Comparison of ENCODE assay signal across 8 cellular contexts in the genomic region with DNA sequence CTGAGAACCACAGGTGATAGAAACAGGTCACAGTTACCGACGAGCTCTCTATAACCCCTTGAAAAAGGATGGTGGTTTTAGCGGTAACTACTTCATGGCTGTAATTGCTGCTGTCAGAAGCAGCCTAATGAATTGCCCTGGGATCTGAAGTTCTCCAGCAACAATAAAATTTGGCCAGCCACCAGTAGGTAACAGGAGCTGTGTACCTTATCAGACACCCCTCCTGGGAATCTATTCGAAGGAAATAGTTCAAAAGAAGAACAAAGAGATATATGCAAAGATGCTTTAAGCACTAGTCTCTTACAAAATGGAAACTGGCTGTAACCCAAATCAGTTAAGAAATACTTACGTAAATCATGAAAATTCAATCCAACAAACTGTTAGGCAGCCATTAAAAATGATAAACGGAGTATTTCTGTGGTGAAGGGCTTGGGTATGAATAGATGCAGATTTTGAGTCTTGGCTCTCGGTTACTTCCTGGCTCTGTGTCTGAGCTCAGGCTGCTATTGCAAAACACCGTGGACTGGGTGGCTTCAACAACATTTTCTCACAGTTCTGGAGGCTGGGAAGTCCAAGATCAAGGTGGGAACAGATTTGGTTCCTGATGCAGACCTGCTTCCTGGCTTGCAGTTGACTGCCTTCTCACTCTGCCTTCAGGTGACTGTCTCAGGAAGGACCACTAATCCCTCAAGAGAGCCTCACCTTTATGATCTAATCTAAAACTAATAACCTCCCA. TPM values are rescaled to one million over a fixed set of nuclear protein-coding genes. Genes with fewer than 3 reads are reported as not detected.
A peak's percentile ranks its signal among the peaks of the same experiment; 100 is the strongest.
DNase-seq lines count a peak whose midpoint lies in the region; ATAC-seq and TF ChIP-seq lines count a peak whose summit lies in the region.

No MANE protein-coding gene starts in this region.

- H3K27me3 Mint-ChIP-seq in activated T-cell treated with anti-CD3 and anti-CD28 coated beads, Interleukin-2, amount 50 U/mL, for 24 hours: no peaks in the 10 kb centered on the region

- H3K4me3 ChIP-seq in AG04450 (ENCODE audit: low read depth, low read length): peak overlapping the region; percentile 72
- peak overlapping the region; percentile 68 for H3K4me3 ChIP-seq in hepatocyte
- H3K4me3 ChIP-seq in thoracic aorta: peak overlapping the region; percentile 93

- H3K27me3 ChIP-seq in AG04450 (ENCODE audit: control insufficient read depth, insufficient read depth, low read length) (no peaks in the 10 kb centered on the region), hepatocyte (no peaks in the 10 kb centered on the region), thoracic aorta (replicated peaks; ENCODE audit: insufficient read depth) (no peaks in the 10 kb centered on the region)

- H2AFZ ChIP-seq in hepatocyte: no peak overlapping the region

- H3K4me3 Mint-ChIP-seq in activated T-cell treated with anti-CD3 and anti-CD28 coated beads, Interleukin-2, amount 50 U/mL, for 24 hours: peak overlapping the region; percentile 90

- H3K9me3 ChIP-seq in AG04450 (ENCODE audit: control insufficient read depth, insufficient read depth, low read length): no peaks in the 10 kb centered on the region
- no peaks in the 10 kb centered on the region for H3K9me3 ChIP-seq in hepatocyte (ENCODE audit: low read depth)
- H3K9me3 ChIP-seq in thoracic aorta: no peaks in the 10 kb centered on the region

- H3K36me3 ChIP-seq in hepatocyte (replicated peaks; ENCODE audit: insufficient read depth, low read depth) (no peaks in the 10 kb centered on the region), thoracic aorta (no peaks in the 10 kb centered on the region)

- H3K36me3 Mint-ChIP-seq in activated T-cell treated with anti-CD3 and anti-CD28 coated beads, Interleukin-2, amount 50 U/mL, for 24 hours (ENCODE audit: low read depth): peaks cover 5% of the 10 kb centered on the region

- H4K20me1 ChIP-seq in hepatocyte (ENCODE audit: insufficient read depth, poor library complexity, severe bottlenecking): no peaks in the 10 kb centered on the region

- H3K9me3 Mint-ChIP-seq in activated T-cell treated with anti-CD3 and anti-CD28 coated beads, Interleukin-2, amount 50 U/mL, for 24 hours: peaks cover 5% of the 10 kb centered on the region

- peak; percentile 39 for DNase-seq in AG04450 (ENCODE audit: low read depth, low spot score)
- DNase-seq in HEK293T (ENCODE audit: extremely low spot score): no peak
- no peak for DNase-seq in activated T-cell treated with anti-CD3 and anti-CD28 coated beads, Interleukin-2, amount 50 U/mL, for 24 hours
- DNase-seq in hepatocyte (ENCODE audit: low spot score): peak; percentile 38
- DNase-seq in thoracic aorta (ENCODE audit: low spot score): no peak
- no peak for DNase-seq in anterior cingulate cortex (lab: John Stamatoyannopoulos, UW)

- H3K4me1 ChIP-seq in hepatocyte (ENCODE audit: insufficient read depth) (peaks cover 18% of the 10 kb centered on the region), thoracic aorta (ENCODE audit: control insufficient read depth in 1 of 2, low read depth in 2 of 2) (peaks cover 3 to 24% of the 10 kb centered on the region in 2 donors)

- ATAC-seq in thoracic aorta (ENCODE audit: insufficient number of reproducible peaks, low FRiP score, low read depth): no peak
- no peak for ATAC-seq in HG03039 (IDR thresholded peaks at IDR 0.05; ENCODE audit: unreplicated experiment)
- no peak for ATAC-seq in HG02763 (IDR thresholded peaks at IDR 0.05; ENCODE audit: unreplicated experiment)

- peaks cover 51% of the 10 kb centered on the region for H3K4me1 Mint-ChIP-seq in activated T-cell treated with anti-CD3 and anti-CD28 coated beads, Interleukin-2, amount 50 U/mL, for 24 hours (ENCODE audit: low read depth)

- H3K4me2 ChIP-seq in hepatocyte: peak overlapping the region; percentile 89

- H3K27ac Mint-ChIP-seq in activated T-cell treated with anti-CD3 and anti-CD28 coated beads, Interleukin-2, amount 50 U/mL, for 24 hours: peak overlapping the region; percentile 94

- TF ChIP-seq CTCF in AG04450 (IDR thresholded peaks at IDR 0.05; ENCODE audit: low read depth, low read length) (no peak), hepatocyte (IDR thresholded peaks at IDR 0.05; ENCODE audit: poor library complexity) (no peak), thoracic aorta (IDR thresholded peaks at IDR 0.05) (no peak)

- WGBS in hepatocyte (ENCODE audit: low lambda C conversion rate, missing lambda C conversion rate): 56% methylated on average over 8 of the region's 8 CpGs

- H3K9me2 ChIP-seq in hepatocyte (replicated peaks; ENCODE audit: insufficient read depth): no peaks in the 10 kb centered on the region

- CTCF ChIA-PET in AG04450 (lab: Charles Lee): interaction anchor here (0.6 to 1.2 kb wide), 4 partner anchors 108 to 898 kb away, joined by 3 read pairs; no protein-coding TSS in a partner anchor
- CTCF ChIA-PET in HEK293T (lab: Yijun Ruan, JAX): no interaction called here

- peaks cover 40% of the 10 kb centered on the region for H3K79me2 ChIP-seq in hepatocyte

- H3K27ac ChIP-seq in AG04450 (ENCODE audit: low read depth, low read length) (no peak overlapping the region), hepatocyte (peak overlapping the region; percentile 98), thoracic aorta (peak overlapping the region in 1 of 2 donors; percentile 92)

- POLR2A ChIA-PET in AG04450 (lab: Yijun Ruan, JAX) (interaction anchor here (0.6 to 0.8 kb wide), 2 partner anchors 214 to 1698 kb away, joined by 3 read pairs; no protein-coding TSS in a partner anchor), HEK293T (lab: Yijun Ruan, JAX) (no interaction called here)

TF ChIP-seq in HEK293T, 16 proteins besides CTCF, POLR2A, EP300 and RAD21:
- TF ChIP-seq ARNT (IDR thresholded peaks at IDR 0.05) (no peak), LEF1 (IDR thresholded peaks at IDR 0.05; ENCODE audit: borderline replicate concordance) (no peak), ZNF384 (IDR thresholded peaks at IDR 0.05) (no peak), ELF4 (IDR thresholded peaks at IDR 0.05) (no peak), FOXK2 (IDR thresholded peaks at IDR 0.05) (no peak), SP1 (IDR thresholded peaks at IDR 0.05) (no peak), SUZ12 (IDR thresholded peaks at IDR 0.05) (no peak)
- TF ChIP-seq, protein P1, sequence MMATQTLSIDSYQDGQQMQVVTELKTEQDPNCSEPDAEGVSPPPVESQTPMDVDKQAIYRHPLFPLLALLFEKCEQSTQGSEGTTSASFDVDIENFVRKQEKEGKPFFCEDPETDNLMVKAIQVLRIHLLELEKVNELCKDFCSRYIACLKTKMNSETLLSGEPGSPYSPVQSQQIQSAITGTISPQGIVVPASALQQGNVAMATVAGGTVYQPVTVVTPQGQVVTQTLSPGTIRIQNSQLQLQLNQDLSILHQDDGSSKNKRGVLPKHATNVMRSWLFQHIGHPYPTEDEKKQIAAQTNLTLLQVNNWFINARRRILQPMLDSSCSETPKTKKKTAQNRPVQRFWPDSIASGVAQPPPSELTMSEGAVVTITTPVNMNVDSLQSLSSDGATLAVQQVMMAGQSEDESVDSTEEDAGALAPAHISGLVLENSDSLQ (IDR thresholded peaks at IDR 0.05): peak; percentile 47

RNA-seq across cellular contexts. Expression of a gene that starts 1.6 kb away (rescaled TPM):
- 56.5 and 63.0 TPM in 2 replicates for polyA plus RNA-seq in AG04450 (2011; rRNA removed)
- 20.8 and 23.7 TPM in 2 replicates for polyA minus RNA-seq in AG04450 (2011; rRNA and poly(A)+ RNA removed)
- total RNA-seq in hepatocyte: 23.6 and 26.4 TPM in 2 replicates
- polyA plus RNA-seq in hepatocyte: 83.5 and 90.2 TPM in 2 replicates
- 10 to 100 TPM; 21.3 to 39.5 TPM for total RNA-seq in thoracic aorta

Comparison
In these comparisons a context has a peak if more than half of its experiments do, and no peak if none do; other contexts are left out.
1. DNase-seq: peak in AG04450 (single experiment) and hepatocyte (single experiment); none in HEK293T (single experiment), activated T-cell treated with anti-CD3 and anti-CD28 coated beads, Interleukin-2, amount 50 U/mL, for 24 hours (single experiment), thoracic aorta (single experiment) and anterior cingulate cortex (0 of 58).
2. Peak in every context shown above with its lines, with median percentiles within 50 percentile points of each other: H3K4me3 ChIP-seq.